1 cellular context compared by ENCODE assay signal in genomic region chr16:12318661-12319463, GRCh38.
A peak's percentile ranks its signal among the peaks of the same experiment; 100 is the strongest.
TF ChIP-seq lines count a peak whose summit lies in the region.

No MANE protein-coding gene starts in this region.

TF ChIP-seq in HepG2, 621 proteins besides CTCF, POLR2A, EP300 and RAD21 (continued from another document):
- TF ChIP-seq ARID5B (CRISPR knock-in tag; IDR thresholded peaks at IDR 0.05) (0 out of 2 replicates have a peak, but pooled peaks have one; percentile 19), ZNF788 (CRISPR knock-in tag; IDR thresholded peaks at IDR 0.05; ENCODE audit: borderline replicate concordance) (no peak), EEA1 (CRISPR knock-in tag; IDR thresholded peaks at IDR 0.05; ENCODE audit: borderline replicate concordance) (no peak), TEAD3 (CRISPR knock-in tag; optimal IDR thresholded peaks at IDR 0.05; ENCODE audit: borderline replicate concordance) (peak; percentile 82), KDM1A (CRISPR knock-in tag; IDR thresholded peaks at IDR 0.05) (0 out of 2 replicates have a peak, but pooled peaks have one; percentile 42), ZMYM4 (CRISPR knock-in tag; IDR thresholded peaks at IDR 0.05) (peak; percentile 24; the same call in 1 of the 2 replicates), RCOR2 (CRISPR knock-in tag; IDR thresholded peaks at IDR 0.05) (peak; percentile 53; the same call in 1 of the 2 replicates), ZNF792 (CRISPR knock-in tag; IDR thresholded peaks at IDR 0.05) (0 out of 2 replicates have a peak, but pooled peaks have one; percentile 44), LBX2 (CRISPR knock-in tag; IDR thresholded peaks at IDR 0.05; ENCODE audit: borderline replicate concordance) (0 out of 2 replicates have a peak, but pooled peaks have one; percentile 3), ZNF512B (CRISPR knock-in tag; IDR thresholded peaks at IDR 0.05; ENCODE audit: borderline replicate concordance) (no peak), GATAD2A (CRISPR knock-in tag; IDR thresholded peaks at IDR 0.05) (0 out of 2 replicates have a peak, but pooled peaks have one; percentile 25), MEF2D (CRISPR knock-in tag; IDR thresholded peaks at IDR 0.05) (0 out of 2 replicates have a peak, but pooled peaks have one; percentile 20), ZBTB43 (CRISPR knock-in tag; conservative IDR thresholded peaks at IDR 0.05) (0 out of 2 replicates have a peak, but pooled peaks have one; percentile 26), POGK (CRISPR knock-in tag; conservative IDR thresholded peaks at IDR 0.05) (no peak), ZBTB1 (CRISPR knock-in tag; IDR thresholded peaks at IDR 0.05; ENCODE audit: borderline replicate concordance) (no peak), ZNF550 (CRISPR knock-in tag; IDR thresholded peaks at IDR 0.05; ENCODE audit: borderline replicate concordance) (no peak), ZNF557 (CRISPR knock-in tag; IDR thresholded peaks at IDR 0.05) (no peak), ZGPAT (CRISPR knock-in tag; IDR thresholded peaks at IDR 0.05) (0 out of 2 replicates have a peak, but pooled peaks have one; percentile 26), SALL1 (CRISPR knock-in tag; IDR thresholded peaks at IDR 0.05) (peak; percentile 29; the same call in 1 of the 2 replicates), SOX6 (IDR thresholded peaks at IDR 0.05) (no peak), SOX6 (CRISPR knock-in tag; IDR thresholded peaks at IDR 0.05) (0 out of 2 replicates have a peak, but pooled peaks have one; percentile 20), ZNF121 (CRISPR knock-in tag; IDR thresholded peaks at IDR 0.05) (0 out of 2 replicates have a peak, but pooled peaks have one; percentile 27), MEIS1 (CRISPR knock-in tag; IDR thresholded peaks at IDR 0.05; ENCODE audit: borderline replicate concordance) (no peak), SPEN (CRISPR knock-in tag; IDR thresholded peaks at IDR 0.05; ENCODE audit: low read depth) (0 out of 2 replicates have a peak, but pooled peaks have one; percentile 23)
